In the genomic region with DNA sequence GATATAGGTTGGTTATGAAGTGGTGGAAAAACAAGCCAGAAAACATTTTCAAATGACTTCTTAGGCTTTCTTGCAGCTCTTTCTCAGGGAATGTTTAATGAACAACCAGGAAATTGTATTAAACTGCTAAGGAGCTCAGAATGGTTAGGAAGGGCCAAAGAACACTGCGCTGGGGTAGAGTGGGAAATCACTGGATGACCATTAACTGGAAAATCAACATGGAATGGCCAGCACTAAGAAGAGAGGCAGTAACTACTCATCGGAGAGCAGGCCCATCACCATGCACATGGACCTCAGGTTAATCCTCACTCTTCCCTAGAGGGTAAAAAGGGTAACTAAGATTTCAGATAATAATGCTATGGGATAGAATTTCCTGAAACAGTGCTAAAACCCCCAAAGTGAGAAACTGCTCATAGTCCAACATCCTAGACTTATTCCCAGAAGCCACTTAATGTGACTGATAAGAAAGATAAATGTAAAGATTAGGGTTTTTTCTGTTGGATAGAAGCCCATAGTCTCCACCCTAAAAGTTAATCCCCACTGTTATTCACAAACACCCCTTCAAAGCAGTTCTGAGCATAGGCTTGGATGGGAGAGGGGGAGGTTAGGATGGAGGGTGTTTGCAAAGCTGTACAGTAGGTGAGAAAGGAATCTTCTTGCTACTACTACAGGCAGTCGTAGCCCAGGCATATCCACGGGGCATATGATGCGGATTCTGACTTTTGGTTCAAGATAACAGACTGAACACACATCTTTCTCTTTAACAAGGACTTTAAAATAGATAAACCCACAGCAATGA, we compare ENCODE assay signal across 14 cellular contexts.
A peak's percentile ranks its signal among the peaks of the same experiment; 100 is the strongest.
DNase-seq lines count a peak whose midpoint lies in the region; ATAC-seq lines count a peak whose summit lies in the region.
"Had no signal": no experiment of that assay in that cellular context is flagged by ENCODE, and none has a peak within 500 bp of the region (broad histone marks: within the 10 kb centered on the region; RNA-seq: fewer than 3 reads in every experiment).

No MANE protein-coding gene starts in this region.

- ATAC-seq in HG03432 (IDR thresholded peaks at IDR 0.05; ENCODE audit: unreplicated experiment): no peak

- H3K79me2 ChIP-seq in mesendoderm (ENCODE audit: control insufficient read depth, insufficient read depth, low read length): no peaks in the 10 kb centered on the region

- no peak overlapping the region for H3K23ac ChIP-seq in mesendoderm (ENCODE audit: low read length)

- H3K79me1 ChIP-seq in mesendoderm (ENCODE audit: low read length): no peaks in the 10 kb centered on the region

- H3K4me3 ChIP-seq in mesendoderm (ENCODE audit: low read length): no peak overlapping the region
- H3K4me3 ChIP-seq: BLaER1 treated with 17β-estradiol and CSF1 and Interleukin-3, amounts not matched to agents 10 nM and 100 nM had no signal

- no peak overlapping the region for H3K9ac ChIP-seq in mesendoderm (ENCODE audit: low read length)
- H3K9ac ChIP-seq: BLaER1 treated with 17β-estradiol and CSF1 and Interleukin-3, amounts not matched to agents 10 nM and 100 nM had no signal

- H2BK5ac ChIP-seq in mesendoderm (ENCODE audit: low read length): no peak overlapping the region

- no peak overlapping the region for H2AK5ac ChIP-seq in mesendoderm (ENCODE audit: low read length)

- no peaks in the 10 kb centered on the region for H3K27me3 ChIP-seq in mesendoderm (ENCODE audit: insufficient read depth, low read length, poor library complexity)
- H3K27me3 ChIP-seq: BLaER1 treated with 17β-estradiol and CSF1 and Interleukin-3, amounts not matched to agents 10 nM and 100 nM had no signal

- H4K8ac ChIP-seq in mesendoderm (ENCODE audit: low read depth, low read length): no peak overlapping the region

- H2BK15ac ChIP-seq in mesendoderm (replicated peaks; ENCODE audit: low read depth): no peak overlapping the region

- H2BK120ac ChIP-seq in mesendoderm (ENCODE audit: low read depth, low read length): no peak overlapping the region

- H3K27ac ChIP-seq in mesendoderm (ENCODE audit: low read depth, low read length): no peak overlapping the region
- H3K27ac ChIP-seq: BLaER1 treated with 17β-estradiol and CSF1 and Interleukin-3, amounts not matched to agents 10 nM and 100 nM had no signal

- no peak overlapping the region for H3K56ac ChIP-seq in mesendoderm (ENCODE audit: low read length)

- no peak overlapping the region for H3K4ac ChIP-seq in mesendoderm (ENCODE audit: low read depth, low read length)

- DNase-seq in NCI-H82 treated with DMSO at 0.1 percent for 48 hours (lab: John Stamatoyannopoulos, UW; ENCODE audit: unreplicated experiment): peak; percentile 20
- DNase-seq in NCI-H82 (lab: John Stamatoyannopoulos, UW): no peak
- peak; percentile 10 for DNase-seq in kidney tubule cell (ENCODE audit: low spot score)
- DNase-seq in mesendoderm: peak; percentile 8
- DNase-seq in renal cortical epithelial cell (ENCODE audit: low read depth): peak; percentile 36
- no peak for DNase-seq in inferior parietal cortex (ENCODE audit: extremely low spot score)
- no peak for DNase-seq in NK-92 treated with Interleukin-12 subunit alpha and Interleukin-12 subunit beta, amount 100 ng/mL, for 24 hours (lab: John Stamatoyannopoulos, UW)
- DNase-seq: 8988T; AML-193; CD4-positive, CD25-positive, alpha-beta regulatory T cell; DND-41; GDM1 had no signal

- no CpG with 5 or more reads among the region's 5 CpGs for WGBS in mesendoderm (ENCODE audit: extremely low coverage, insufficient coverage, low lambda C conversion rate)

- no peak overlapping the region for H4K5ac ChIP-seq in mesendoderm (ENCODE audit: low read length)

- no peak overlapping the region for H3K4me2 ChIP-seq in mesendoderm (ENCODE audit: low read length)
- H3K4me2 ChIP-seq: BLaER1 treated with 17β-estradiol and CSF1 and Interleukin-3, amounts not matched to agents 10 nM and 100 nM had no signal

- no peaks in the 10 kb centered on the region for H3K4me1 ChIP-seq in mesendoderm (ENCODE audit: control insufficient read depth, low read depth, low read length)
- H3K4me1 ChIP-seq: BLaER1 treated with 17β-estradiol and CSF1 and Interleukin-3, amounts not matched to agents 10 nM and 100 nM had no signal

- no peaks in the 10 kb centered on the region for H3K36me3 ChIP-seq in mesendoderm (ENCODE audit: control insufficient read depth, insufficient read depth, low read length)
- H3K36me3 ChIP-seq: BLaER1 treated with 17β-estradiol and CSF1 and Interleukin-3, amounts not matched to agents 10 nM and 100 nM had no signal

- no peak overlapping the region for H3K18ac ChIP-seq in mesendoderm (ENCODE audit: low read length)

Comparison
In these comparisons a context has a peak if more than half of its experiments do, and no peak if none do; other contexts are left out.
1. DNase-seq: peak in NCI-H82 treated with DMSO at 0.1 percent for 48 hours (single experiment), kidney tubule cell (single experiment), mesendoderm (single experiment) and renal cortical epithelial cell (single experiment); none in NCI-H82 (single experiment), inferior parietal cortex (single experiment) and NK-92 treated with Interleukin-12 subunit alpha and Interleukin-12 subunit beta, amount 100 ng/mL, for 24 hours (single experiment).